28 cellular contexts compared by ENCODE assay signal in genomic region chr22:44297662-44298061, GRCh38.
"Had no signal": no experiment of that assay in that cellular context is flagged by ENCODE, and none has a peak within 500 bp of the region (broad histone marks: within the 10 kb centered on the region; RNA-seq: fewer than 3 reads in every experiment).

No MANE protein-coding gene starts in this region.

- FAIRE-seq: pancreas had no signal

- DNase-seq: activated B cell treated with CpG ODN at 0.5 μM for 24 hours; activated CD4-positive, alpha-beta T cell treated with anti-CD3 and anti-CD28 coated beads for 36 hours; activated CD4-positive, alpha-beta T cell treated with anti-CD3 and anti-CD28 coated beads, Interleukin-2, amount 50 U/mL, for 4 hours; activated naive CD4-positive, alpha-beta T cell; activated T-cell treated with anti-CD3 and anti-CD28 coated beads for 4 hours; activated T-cell treated with anti-CD3 and anti-CD28 coated beads, Interleukin-2, amount 50 U/mL, for 72 hours; body of pancreas; cerebellar nuclear complex; colonic mucosa; effector memory CD4-positive, alpha-beta T cell; erythroblast; gastrocnemius medialis; glutamatergic neuron; islet precursor cell; left ventricle myocardium inferior; nucleus accumbens; stimulated activated CD4-positive, alpha-beta T cell treated with anti-CD3 and anti-CD28 coated beads, Interleukin-15, amount 100 ng/mL, for 24 hours; stimulated activated CD4-positive, alpha-beta T cell treated with anti-CD3 and anti-CD28 coated beads, Interleukin-2, amount 100 ng/mL, for 24 hours; stimulated activated naive CD4-positive, alpha-beta T cell treated with Interleukin-2 at 50 U/mL for 16 hours; T-helper 1 cell had no signal

- H3K36me3 ChIP-seq: cardiac muscle cell, colonic mucosa, gastrocnemius medialis, left ventricle myocardium inferior, pancreas, prostate gland, tibial nerve had no signal

- H3K4me3 ChIP-seq: body of pancreas, cardiac muscle cell, colonic mucosa, gastrocnemius medialis, left ventricle myocardium inferior, lung, pancreas, prostate gland, tibial nerve had no signal

- H3K27ac ChIP-seq: body of pancreas, cardiac muscle cell, colonic mucosa, gastrocnemius medialis, left ventricle myocardium inferior, pancreas, prostate gland, tibial nerve had no signal

- H3K4me1 Mint-ChIP-seq: activated B cell treated with CpG ODN at 0.5 μM for 24 hours; activated CD4-positive, alpha-beta T cell treated with anti-CD3 and anti-CD28 coated beads for 36 hours had no signal

- H3K4me1 ChIP-seq: body of pancreas, colonic mucosa, gastrocnemius medialis, left ventricle myocardium inferior, pancreas, prostate gland, tibial nerve had no signal

- H3K27ac Mint-ChIP-seq: activated B cell treated with CpG ODN at 0.5 μM for 24 hours; activated CD4-positive, alpha-beta T cell treated with anti-CD3 and anti-CD28 coated beads for 36 hours; activated naive CD4-positive, alpha-beta T cell treated with anti-CD3 and anti-CD28 coated beads, Interleukin-2, amount 50 U/mL, for 72 hours; activated T-cell treated with anti-CD3 and anti-CD28 coated beads, Interleukin-2, amount 50 U/mL, for 72 hours; nephron; T-helper 2 cell treated with Interferon-gamma antibody and Interleukin-4, amounts not matched to agents 5 μg/mL and 100 μg/mL, for 36 hours had no signal

- ATAC-seq: activated CD4-positive, alpha-beta T cell treated with anti-CD3 and anti-CD28 coated beads for 36 hours; activated naive CD4-positive, alpha-beta T cell treated with anti-CD3 and anti-CD28 coated beads, Interleukin-2, amount 50 U/mL, for 72 hours; activated T-cell treated with anti-CD3 and anti-CD28 coated beads, Interleukin-2, amount 50 U/mL, for 72 hours; body of pancreas; gastrocnemius medialis; pancreas had no signal

- H3K36me3 Mint-ChIP-seq: activated naive CD4-positive, alpha-beta T cell treated with anti-CD3 and anti-CD28 coated beads, Interleukin-2, amount 50 U/mL, for 72 hours had no signal

- H3K27me3 ChIP-seq: body of pancreas, cardiac muscle cell, colonic mucosa, pancreas, tibial nerve had no signal

- H3K4me3 Mint-ChIP-seq: activated B cell treated with CpG ODN at 0.5 μM for 24 hours; activated CD4-positive, alpha-beta T cell treated with anti-CD3 and anti-CD28 coated beads for 36 hours; activated T-cell treated with anti-CD3 and anti-CD28 coated beads, Interleukin-2, amount 50 U/mL, for 72 hours; nephron; T-helper 2 cell treated with Interferon-gamma antibody and Interleukin-4, amounts not matched to agents 5 μg/mL and 100 μg/mL, for 36 hours had no signal

- H3K9me3 ChIP-seq: colonic mucosa, gastrocnemius medialis, pancreas, prostate gland had no signal

- H3K9me3 Mint-ChIP-seq: T-helper 2 cell treated with Interferon-gamma antibody and Interleukin-4, amounts not matched to agents 5 μg/mL and 100 μg/mL, for 36 hours had no signal
